9 cellular contexts compared by ENCODE assay signal in the genomic region with DNA sequence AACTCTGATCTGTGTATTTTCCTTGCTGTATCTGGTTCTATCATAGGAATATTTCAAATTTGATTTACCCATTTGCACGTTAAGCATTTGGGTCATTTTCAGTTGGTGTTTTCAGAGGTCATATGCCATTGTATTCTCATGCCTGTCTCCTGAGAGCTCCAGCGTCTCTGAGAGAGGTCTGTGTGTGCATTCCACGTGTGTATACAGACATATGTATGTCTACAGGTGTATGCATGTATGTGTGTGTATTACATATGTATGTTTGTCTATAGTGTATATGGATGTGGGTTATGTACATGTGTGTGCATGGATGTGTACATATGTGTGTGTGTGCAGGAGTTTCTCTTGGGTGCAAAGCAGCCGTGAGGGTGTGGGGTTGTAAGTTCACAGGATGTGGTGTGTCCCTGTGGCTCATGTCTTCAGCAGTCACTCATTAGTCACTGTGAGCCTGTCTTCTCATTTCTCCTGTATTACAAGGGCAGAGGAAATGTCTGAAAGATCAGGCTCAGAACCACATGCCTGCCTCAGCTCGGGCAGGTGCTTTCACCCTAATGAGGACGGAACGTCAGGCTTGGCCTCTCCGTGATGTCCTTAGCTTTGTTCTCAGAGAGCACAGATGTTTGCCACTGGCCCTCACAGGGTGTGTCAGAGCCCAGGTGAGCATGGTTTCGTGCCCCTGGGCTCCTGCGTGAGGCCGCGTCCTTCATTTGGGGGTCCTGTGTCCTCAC.
A peak's percentile ranks its signal among the peaks of the same experiment; 100 is the strongest.
DNase-seq lines count a peak whose midpoint lies in the region; ATAC-seq and TF ChIP-seq lines count a peak whose summit lies in the region.
"Had no signal": no experiment of that assay in that cellular context is flagged by ENCODE, and none has a peak within 500 bp of the region (broad histone marks: within the 10 kb centered on the region; RNA-seq: fewer than 3 reads in every experiment).

No MANE protein-coding gene starts in this region.

- no peaks in the 10 kb centered on the region for H3K27me3 Mint-ChIP-seq in activated CD8-positive, alpha-beta T cell treated with anti-CD3 and anti-CD28 coated beads for 36 hours

- peak overlapping the region; percentile 85 for H3K27ac ChIP-seq in hepatocyte
- peak overlapping the region; percentile 99 for H3K27ac ChIP-seq in substantia nigra (ENCODE audit: low read depth, low read length, poor library complexity, severe bottlenecking)
- H3K27ac ChIP-seq: gastrocnemius medialis had no signal

- no peaks in the 10 kb centered on the region for H3K9me3 ChIP-seq in hepatocyte (ENCODE audit: low read depth)
- H3K9me3 ChIP-seq: gastrocnemius medialis had no signal

- H3K36me3 ChIP-seq in hepatocyte (replicated peaks; ENCODE audit: insufficient read depth, low read depth) = no peaks in the 10 kb centered on the region
- H3K36me3 ChIP-seq: gastrocnemius medialis had no signal

- intact Hi-C loops in activated CD8-positive, alpha-beta T cell treated with anti-CD3 and anti-CD28 coated beads for 36 hours (cut with micrococcal nuclease) = no loop called here

- DNase-seq in activated CD8-positive, alpha-beta T cell treated with anti-CD3 and anti-CD28 coated beads for 36 hours = peak; percentile 81
- DNase-seq in hepatocyte (ENCODE audit: low spot score) (no peak), substantia nigra (lab: John Stamatoyannopoulos, UW) (no peak), NCI-H1694 treated with DMSO at 0.1 percent for 48 hours (lab: John Stamatoyannopoulos, UW) (no peak), COLO829 (ENCODE audit: low spot score) (no peak)

- POLR2A ChIA-PET in activated CD8-positive, alpha-beta T cell treated with anti-CD3 and anti-CD28 coated beads for 36 hours (lab: Charles Lee) = interaction anchor here (0.5 to 0.6 kb wide), 2 partner anchors 34 to 762 kb away, joined by 3 to 7 read pairs; no protein-coding TSS in a partner anchor

- no peaks in the 10 kb centered on the region for H3K27me3 ChIP-seq in hepatocyte
- H3K27me3 ChIP-seq: gastrocnemius medialis had no signal

- H3K79me2 ChIP-seq in hepatocyte = no peaks in the 10 kb centered on the region

- peak overlapping the region; percentile 79 for H3K27ac Mint-ChIP-seq in activated CD8-positive, alpha-beta T cell treated with anti-CD3 and anti-CD28 coated beads for 36 hours

- no peak for TF ChIP-seq CTCF in activated CD8-positive, alpha-beta T cell treated with anti-CD3 and anti-CD28 coated beads for 36 hours (IDR thresholded peaks at IDR 0.05)
- TF ChIP-seq CTCF in hepatocyte (IDR thresholded peaks at IDR 0.05; ENCODE audit: poor library complexity) = no peak

- H3K9me3 Mint-ChIP-seq in activated CD8-positive, alpha-beta T cell treated with anti-CD3 and anti-CD28 coated beads for 36 hours = no peaks in the 10 kb centered on the region

- CTCF ChIA-PET in activated CD8-positive, alpha-beta T cell treated with anti-CD3 and anti-CD28 coated beads for 36 hours (lab: Charles Lee) = interaction anchor here (1.8 kb wide), 1 partner anchor 29 kb away, joined by 5 read pairs; no protein-coding TSS in a partner anchor

- peaks cover 27% of the 10 kb centered on the region for H3K4me1 Mint-ChIP-seq in activated CD8-positive, alpha-beta T cell treated with anti-CD3 and anti-CD28 coated beads for 36 hours (ENCODE audit: low read depth)

- no peaks in the 10 kb centered on the region for H3K9me2 ChIP-seq in hepatocyte (replicated peaks; ENCODE audit: insufficient read depth)

- no peak overlapping the region for H3K4me3 ChIP-seq in hepatocyte
- H3K4me3 ChIP-seq: gastrocnemius medialis had no signal

- peak overlapping the region; percentile 70 for H3K4me2 ChIP-seq in hepatocyte

- H3K36me3 Mint-ChIP-seq in activated CD8-positive, alpha-beta T cell treated with anti-CD3 and anti-CD28 coated beads for 36 hours (ENCODE audit: low read depth) = no peaks in the 10 kb centered on the region

- no peak overlapping the region for H3K4me3 Mint-ChIP-seq in activated CD8-positive, alpha-beta T cell treated with anti-CD3 and anti-CD28 coated beads for 36 hours

- H3K4me1 ChIP-seq in hepatocyte (ENCODE audit: insufficient read depth) = peaks cover 6% of the 10 kb centered on the region
- H3K4me1 ChIP-seq: gastrocnemius medialis had no signal

- 90% methylated on average over 12 of the region's 12 CpGs for WGBS in hepatocyte (ENCODE audit: low lambda C conversion rate, missing lambda C conversion rate)

- H2AFZ ChIP-seq in hepatocyte = no peak overlapping the region

- ATAC-seq in GM18519 (IDR thresholded peaks at IDR 0.05; ENCODE audit: low FRiP score, unreplicated experiment) (peak; percentile 71), HG03342 (IDR thresholded peaks at IDR 0.05; ENCODE audit: unreplicated experiment) (peak; percentile 81), GM21717 (IDR thresholded peaks at IDR 0.05; ENCODE audit: unreplicated experiment) (no peak)
- ATAC-seq in activated CD8-positive, alpha-beta T cell treated with anti-CD3 and anti-CD28 coated beads for 36 hours = peak; percentile 96
- ATAC-seq: gastrocnemius medialis had no signal

- H4K20me1 ChIP-seq in hepatocyte (ENCODE audit: insufficient read depth, poor library complexity, severe bottlenecking) = peaks cover 4% of the 10 kb centered on the region
